28 cellular contexts compared by ENCODE assay signal in the genomic region with DNA sequence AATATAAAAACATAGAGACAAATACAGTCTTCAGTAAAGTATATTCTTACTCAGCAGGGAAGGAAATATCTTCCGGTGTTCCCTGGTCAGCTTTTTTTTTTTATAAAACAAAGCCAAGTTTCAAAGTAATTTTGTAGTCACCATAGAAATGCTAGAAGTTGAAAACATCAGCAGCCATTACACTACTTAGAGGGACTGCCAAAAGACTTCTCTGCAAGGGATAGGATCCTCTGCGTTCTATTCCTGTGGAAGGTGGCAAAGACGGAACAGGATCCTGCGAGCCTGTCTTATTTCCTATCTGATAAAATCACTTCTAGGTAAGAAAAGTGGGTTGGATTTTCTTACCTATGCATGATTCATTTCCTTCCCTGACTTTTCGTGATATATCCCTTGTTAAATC. TPM values are rescaled to one million over a fixed set of nuclear protein-coding genes. Genes with fewer than 3 reads are reported as not detected.
"Had no signal": no experiment of that assay in that cellular context is flagged by ENCODE, and none has a peak within 500 bp of the region (broad histone marks: within the 10 kb centered on the region; RNA-seq: fewer than 3 reads in every experiment).

No MANE protein-coding gene starts in this region.

- H3K9ac ChIP-seq: SK-N-SH had no signal

- H3K4me2 ChIP-seq: SK-N-SH had no signal

- ATAC-seq: activated CD8-positive, alpha-beta T cell treated with anti-CD3 and anti-CD28 coated beads, Interleukin-2, amount 10 ng/mL, durations not matched to agents 7 days and 5 days; activated naive CD4-positive, alpha-beta T cell treated with anti-CD3 and anti-CD28 coated beads, Interleukin-2, amount 50 U/mL, for 72 hours; Panc1 had no signal

- H3K9me3 ChIP-seq: adrenal gland, MG63, SJSA1, SK-N-SH had no signal

- H3K36me3 ChIP-seq: adrenal gland had no signal

- DNase-seq: activated CD4-positive, alpha-beta T cell treated with anti-CD3 and anti-CD28 coated beads, Interleukin-2, amount 10 ng/mL, durations not matched to agents 7 days and 5 days; activated CD4-positive, alpha-beta T cell treated with anti-CD3 and anti-CD28 coated beads, Interleukin-2, amount 50 U/mL, for 48 hours; activated CD8-positive, alpha-beta T cell treated with anti-CD3 and anti-CD28 coated beads, Interleukin-2, amount 10 ng/mL, durations not matched to agents 7 days and 5 days; activated gamma-delta T cell treated with Interleukin-2 at 50 U/mL for 16 hours; activated naive CD4-positive, alpha-beta T cell treated with anti-CD3 and anti-CD28 coated beads for 36 hours; activated T-cell treated with anti-CD3 and anti-CD28 coated beads, Interleukin-2, amount 50 U/mL, for 24 hours; adrenal gland; Kasumi-1; KG1; MG63; NCI-H1048; NCI-H1436 treated with DMSO at 0.1 percent for 48 hours; NCI-H1694 treated with DMSO at 0.1 percent for 48 hours; NCI-H2029; NCI-H345; NCI-H526; NCI-H748 treated with DMSO at 0.1 percent for 48 hours; NK-92 treated with Interleukin-12 subunit alpha and Interleukin-12 subunit beta, amount 100 ng/mL, for 24 hours; OCI-M1; SHP77 treated with DMSO at 0.1 percent for 48 hours; SK-N-SH had no signal

- H3K27me3 ChIP-seq: adrenal gland, brain microvascular endothelial cell, MG63, SJSA1 had no signal

- H3K4me1 ChIP-seq: adrenal gland had no signal

- H3K4me3 ChIP-seq: adrenal gland, MG63, SJSA1 had no signal

- H3K27ac ChIP-seq: adrenal gland, brain microvascular endothelial cell, SJSA1 had no signal

RNA-seq across cellular contexts. Expression of gene CLDN22, which starts 19.4 kb away (rescaled TPM):
- total RNA-seq: activated CD4-positive, alpha-beta T cell treated with anti-CD3 and anti-CD28 coated beads, Interleukin-2, amount 10 ng/mL, durations not matched to agents 7 days and 5 days; activated CD8-positive, alpha-beta T cell treated with anti-CD3 and anti-CD28 coated beads, Interleukin-2, amount 10 ng/mL, durations not matched to agents 7 days and 5 days; activated naive CD4-positive, alpha-beta T cell treated with anti-CD3 and anti-CD28 coated beads for 36 hours; activated naive CD4-positive, alpha-beta T cell treated with anti-CD3 and anti-CD28 coated beads, Interleukin-2, amount 50 U/mL, for 72 hours; adrenal gland; cardiac septum; NCI-H460; RPMI7951; SJSA1 had no signal
- polyA plus RNA-seq: adrenal gland had no signal

RNA-seq across cellular contexts. Expression of gene CLDN24, which starts 21.6 kb away (rescaled TPM):
- total RNA-seq: activated CD4-positive, alpha-beta T cell treated with anti-CD3 and anti-CD28 coated beads, Interleukin-2, amount 10 ng/mL, durations not matched to agents 7 days and 5 days; activated CD8-positive, alpha-beta T cell treated with anti-CD3 and anti-CD28 coated beads, Interleukin-2, amount 10 ng/mL, durations not matched to agents 7 days and 5 days; activated naive CD4-positive, alpha-beta T cell treated with anti-CD3 and anti-CD28 coated beads for 36 hours; activated naive CD4-positive, alpha-beta T cell treated with anti-CD3 and anti-CD28 coated beads, Interleukin-2, amount 50 U/mL, for 72 hours; adrenal gland; cardiac septum; NCI-H460; RPMI7951; SJSA1 had no signal
- polyA plus RNA-seq: adrenal gland, SK-N-SH had no signal
